Comparison of ENCODE assay signal across 30 cellular contexts in the genomic region with DNA sequence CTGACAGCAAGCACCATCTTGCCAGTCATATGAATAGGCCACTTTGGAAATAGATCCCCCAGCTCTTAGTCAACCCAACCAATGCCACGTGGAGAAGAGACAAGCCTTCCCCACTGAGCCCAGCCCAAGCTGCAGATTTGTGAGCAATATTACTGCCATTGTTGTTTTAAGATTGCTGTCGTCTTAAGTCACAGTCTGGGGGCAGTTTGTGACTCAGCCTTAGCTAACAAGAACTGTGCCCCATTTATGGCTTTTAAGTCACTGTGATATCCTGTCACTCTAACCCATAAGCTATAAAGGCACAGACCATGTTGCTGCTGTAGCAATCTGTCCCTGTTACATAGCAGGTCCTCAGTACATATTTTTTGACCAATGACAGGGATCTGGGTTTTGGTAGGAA.
"Had no signal": no experiment of that assay in that cellular context is flagged by ENCODE, and none has a peak within 500 bp of the region (broad histone marks: within the 10 kb centered on the region; RNA-seq: fewer than 3 reads in every experiment).

No MANE protein-coding gene starts in this region.

- DNase-seq: activated CD4-positive, alpha-beta memory T cell treated with anti-CD3 and anti-CD28 coated beads, Interleukin-2, amount 10 ng/mL, durations not matched to agents 7 days and 5 days; activated CD4-positive, alpha-beta T cell treated with anti-CD3 and anti-CD28 coated beads for 1 hour; activated CD4-positive, alpha-beta T cell treated with anti-CD3 and anti-CD28 coated beads for 4 hours; activated CD4-positive, alpha-beta T cell treated with anti-CD3 and anti-CD28 coated beads, Interleukin-2, amount 10 ng/mL, durations not matched to agents 7 days and 5 days; activated CD4-positive, alpha-beta T cell treated with anti-CD3 and anti-CD28 coated beads, Interleukin-2, amount 50 U/mL, for 4 hours; activated CD4-positive, CD25-positive, alpha-beta regulatory T cell; activated CD8-positive, alpha-beta memory T cell treated with anti-CD3 and anti-CD28 coated beads, Interleukin-2, amount 50 U/mL, for 48 hours; activated gamma-delta T cell; activated naive CD4-positive, alpha-beta T cell; activated naive CD4-positive, alpha-beta T cell treated with anti-CD3 and anti-CD28 coated beads, Interleukin-2, amount 10 ng/mL, durations not matched to agents 7 days and 5 days; activated naive CD8-positive, alpha-beta T cell treated with anti-CD3 and anti-CD28 coated beads, Interleukin-2, amount 10 ng/mL, durations not matched to agents 7 days and 5 days; activated T-cell treated with anti-CD3 and anti-CD28 coated beads for 4 hours; activated T-cell treated with anti-CD3 and anti-CD28 coated beads, Interleukin-2, amount 50 U/mL, for 24 hours; activated T-cell treated with anti-CD3 and anti-CD28 coated beads, Interleukin-2, amount 50 U/mL, for 72 hours; central memory CD4-positive, alpha-beta T cell; cerebellar nuclear complex; colonic mucosa; effector CD8-positive, alpha-beta T cell; esophagus squamous epithelium; foreskin melanocyte; T-helper 1 cell; T-helper 17 cell had no signal

- H3K4me3 ChIP-seq: ascending aorta, breast epithelium, cardiac muscle cell, colonic mucosa, esophagus squamous epithelium, gastroesophageal sphincter had no signal

- H3K27me3 ChIP-seq: ascending aorta, breast epithelium, cardiac muscle cell, colonic mucosa had no signal

- ATAC-seq: activated naive CD4-positive, alpha-beta T cell treated with anti-CD3 and anti-CD28 coated beads, Interleukin-2, amount 50 U/mL, for 72 hours; activated T-cell treated with anti-CD3 and anti-CD28 coated beads, Interleukin-2, amount 50 U/mL, for 72 hours; gastroesophageal sphincter; T-helper 17 cell had no signal

- H3K36me3 ChIP-seq: ascending aorta, breast epithelium, cardiac muscle cell, colonic mucosa, esophagus squamous epithelium, gastroesophageal sphincter had no signal

- FAIRE-seq: endometrium, endothelial cell of umbilical vein had no signal

- H3K9me3 ChIP-seq: ascending aorta, breast epithelium, colonic mucosa had no signal

- H3K4me1 ChIP-seq: ascending aorta, breast epithelium, esophagus squamous epithelium, gastroesophageal sphincter had no signal

- H3K27ac ChIP-seq: ascending aorta, breast epithelium, cardiac muscle cell, colonic mucosa, epithelial cell of prostate, esophagus squamous epithelium, gastroesophageal sphincter had no signal
